In genomic region chr11:16978021-16978370, GRCh38 we compare ENCODE assay signal across 2 cellular contexts.
TF ChIP-seq lines count a peak whose summit lies in the region.

No MANE protein-coding gene starts in this region.

TF ChIP-seq in H1, 55 proteins besides CTCF, POLR2A, EP300 and RAD21 (continued from another document):
- TF ChIP-seq ATF2 (IDR thresholded peaks at IDR 0.05; ENCODE audit: low read length) (no peak), KDM1A (IDR thresholded peaks at IDR 0.05; ENCODE audit: borderline replicate concordance, low read length) (0 out of 2 replicates have a peak, but pooled peaks have one; percentile 0), SIRT6 (IDR thresholded peaks at IDR 0.05; ENCODE audit: low read length) (no peak)
TF ChIP-seq in H1: peak in this region for 1.

TF ChIP-seq in GM12891, 5 proteins besides CTCF, POLR2A, EP300 and RAD21 (continued from another document):
- no peak for TF ChIP-seq POLR2AphosphoS5 (IDR thresholded peaks at IDR 0.05; ENCODE audit: low read depth, low read length)
TF ChIP-seq in GM12891: peak in this region for 0.
